In the genomic region with DNA sequence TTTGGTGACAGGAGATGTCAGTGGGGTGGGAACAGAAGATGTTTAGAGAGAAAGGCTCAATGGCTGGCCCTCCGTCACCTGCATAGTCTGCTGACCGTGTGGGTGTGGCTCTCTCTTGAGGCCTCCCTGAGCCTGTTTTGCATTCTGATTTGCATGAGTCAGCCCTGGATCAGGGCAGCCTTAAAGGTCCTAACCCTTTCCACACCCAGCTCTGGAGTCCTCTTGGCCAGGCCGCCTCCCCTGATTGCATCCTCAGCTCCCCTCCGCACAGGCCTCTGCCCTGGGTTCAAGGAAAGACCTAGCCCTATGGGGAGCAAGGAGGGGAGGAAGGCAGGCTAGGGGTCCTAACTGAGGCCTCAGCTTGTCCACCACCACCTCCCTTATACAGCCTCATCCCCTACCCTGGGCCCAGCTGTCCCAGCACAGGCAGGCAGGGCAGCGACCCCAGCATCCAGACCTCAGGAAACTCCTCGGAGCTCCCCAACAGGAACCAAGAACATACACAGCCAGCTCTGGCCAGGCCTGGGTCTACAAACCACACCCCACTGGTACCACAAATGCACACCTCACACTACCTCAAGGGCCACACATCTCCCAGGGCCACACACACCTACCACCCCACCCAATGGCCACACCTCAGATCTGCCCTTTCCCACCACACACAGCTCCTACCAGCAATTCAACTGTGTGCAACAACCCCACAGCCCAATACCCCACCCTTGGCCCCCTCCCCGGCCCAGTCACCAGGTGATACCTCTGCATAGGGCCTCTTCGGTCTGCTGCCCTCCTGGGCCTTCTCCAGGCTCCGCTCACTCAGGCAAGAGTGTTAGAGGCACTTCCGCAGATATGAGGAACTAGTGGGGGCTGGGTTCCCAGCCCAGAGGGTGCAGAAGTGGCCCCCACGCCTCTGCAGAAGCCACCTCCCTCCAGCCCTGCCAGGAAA, we compare ENCODE assay signal across 1 cellular context.
TF ChIP-seq lines count a peak whose summit lies in the region.

No MANE protein-coding gene starts in this region.

TF ChIP-seq in K562, 482 proteins besides CTCF, POLR2A, EP300 and RAD21 (continued from another document and continues in another):
- TF ChIP-seq ZBTB5 (IDR thresholded peaks at IDR 0.05) = no peak
- no peak for TF ChIP-seq ZBTB7A (IDR thresholded peaks at IDR 0.05; ENCODE audit: borderline replicate concordance, control insufficient read depth, low read depth, low read length)
- TF ChIP-seq MEIS2 (IDR thresholded peaks at IDR 0.05; ENCODE audit: partially characterized antibody) = no peak
- TF ChIP-seq ZBTB49 (CRISPR knock-in tag; IDR thresholded peaks at IDR 0.05; ENCODE audit: borderline replicate concordance) = no peak
- no peak for TF ChIP-seq SP2 (IDR thresholded peaks at IDR 0.05; ENCODE audit: extremely low read depth, low read depth, low read length, poor library complexity, severe bottlenecking)
- no peak for TF ChIP-seq CREM (IDR thresholded peaks at IDR 0.05; ENCODE audit: low read depth)
- TF ChIP-seq ELF4 (CRISPR knock-in tag; IDR thresholded peaks at IDR 0.05) = no peak
- TF ChIP-seq ZBTB33 (CRISPR knock-in tag; IDR thresholded peaks at IDR 0.05) = no peak
- TF ChIP-seq ZNF239 (CRISPR knock-in tag; IDR thresholded peaks at IDR 0.05) = no peak
- TF ChIP-seq RB1 (IDR thresholded peaks at IDR 0.05; ENCODE audit: low read depth) = no peak
- no peak for TF ChIP-seq SLC30A9 (CRISPR knock-in tag; IDR thresholded peaks at IDR 0.05)
- TF ChIP-seq ZNF764 (CRISPR knock-in tag; IDR thresholded peaks at IDR 0.05; ENCODE audit: low read depth) = no peak
- no peak for TF ChIP-seq HINFP (tag; conservative IDR thresholded peaks at IDR 0.05; ENCODE audit: low read depth)
- peak; percentile 55 for TF ChIP-seq FOSL1 (tag; conservative IDR thresholded peaks at IDR 0.05)
- no peak for TF ChIP-seq ZNF263 (CRISPR knock-in tag; IDR thresholded peaks at IDR 0.05; ENCODE audit: borderline replicate concordance)
- TF ChIP-seq MXI1 (IDR thresholded peaks at IDR 0.05; ENCODE audit: low read depth, low read length) = no peak
- TF ChIP-seq L3MBTL2 (IDR thresholded peaks at IDR 0.05) = 0 out of 2 replicates have a peak, but pooled peaks have one; percentile 10
- TF ChIP-seq PYGO2 (tag; IDR thresholded peaks at IDR 0.05) = no peak
- no peak for TF ChIP-seq ZNF766 (CRISPR knock-in tag; conservative IDR thresholded peaks at IDR 0.05)
- peak; percentile 21 to 37; a peak in 2 of 4 replicates for TF ChIP-seq NRF1 (conservative IDR thresholded peaks at IDR 0.05 in 1 of 2, IDR thresholded peaks at IDR 0.05 in 1 of 2)
- TF ChIP-seq DPF2 (IDR thresholded peaks at IDR 0.05) = no peak
- no peak for TF ChIP-seq ZNF583 (CRISPR knock-in tag; IDR thresholded peaks at IDR 0.05)
- no peak for TF ChIP-seq ZBTB43 (CRISPR knock-in tag; IDR thresholded peaks at IDR 0.05)
- TF ChIP-seq ZNF146 (CRISPR knock-in tag; IDR thresholded peaks at IDR 0.05; ENCODE audit: unreplicated experiment) = no peak
- TF ChIP-seq ZNF561 (CRISPR knock-in tag; conservative IDR thresholded peaks at IDR 0.05) = no peak
- TF ChIP-seq ZNF592 (IDR thresholded peaks at IDR 0.05) = 0 out of 2 replicates have a peak, but pooled peaks have one; percentile 5
- TF ChIP-seq, protein P1, sequence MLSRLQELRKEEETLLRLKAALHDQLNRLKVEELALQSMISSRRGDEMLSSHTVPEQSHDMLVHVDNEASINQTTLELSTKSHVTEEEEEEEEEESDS (CRISPR knock-in tag; IDR thresholded peaks at IDR 0.05) = no peak
- peak in 2 of 3 experiments; percentile 32 to 62 for TF ChIP-seq YY1 (IDR thresholded peaks at IDR 0.05; ENCODE audit: borderline replicate concordance in 1 of 3, control insufficient read depth in 1 of 3, extremely low read depth in 1 of 3, insufficient read depth in 3 of 3, insufficient read length in 1 of 3, insufficient replicate concordance in 2 of 3, low read depth in 1 of 3, low read length in 2 of 3)
- no peak for TF ChIP-seq ZNF174 (CRISPR knock-in tag; IDR thresholded peaks at IDR 0.05)
- no peak for TF ChIP-seq PTRF (tag; IDR thresholded peaks at IDR 0.05)
- TF ChIP-seq, protein P2, sequence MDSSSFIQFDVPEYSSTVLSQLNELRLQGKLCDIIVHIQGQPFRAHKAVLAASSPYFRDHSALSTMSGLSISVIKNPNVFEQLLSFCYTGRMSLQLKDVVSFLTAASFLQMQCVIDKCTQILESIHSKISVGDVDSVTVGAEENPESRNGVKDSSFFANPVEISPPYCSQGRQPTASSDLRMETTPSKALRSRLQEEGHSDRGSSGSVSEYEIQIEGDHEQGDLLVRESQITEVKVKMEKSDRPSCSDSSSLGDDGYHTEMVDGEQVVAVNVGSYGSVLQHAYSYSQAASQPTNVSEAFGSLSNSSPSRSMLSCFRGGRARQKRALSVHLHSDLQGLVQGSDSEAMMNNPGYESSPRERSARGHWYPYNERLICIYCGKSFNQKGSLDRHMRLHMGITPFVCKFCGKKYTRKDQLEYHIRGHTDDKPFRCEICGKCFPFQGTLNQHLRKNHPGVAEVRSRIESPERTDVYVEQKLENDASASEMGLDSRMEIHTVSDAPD (CRISPR knock-in tag; IDR thresholded peaks at IDR 0.05) = no peak
- TF ChIP-seq ZNF3 (CRISPR knock-in tag; IDR thresholded peaks at IDR 0.05) = no peak
- no peak for TF ChIP-seq DLX4 (CRISPR knock-in tag; IDR thresholded peaks at IDR 0.05)
- peak; percentile 61 for TF ChIP-seq JUND (IDR thresholded peaks at IDR 0.05; ENCODE audit: borderline replicate concordance, low read depth, low read length)
- no peak; the same call in 2 of the 3 replicates for TF ChIP-seq JUND (tag; IDR thresholded peaks at IDR 0.05; ENCODE audit: borderline replicate concordance, low read depth, low read length)
- TF ChIP-seq ZNF830 (CRISPR knock-in tag; IDR thresholded peaks at IDR 0.05) = no peak
- TF ChIP-seq MCM5 (IDR thresholded peaks at IDR 0.05; ENCODE audit: low read depth) = no peak
- TF ChIP-seq ZNF217 (CRISPR knock-in tag; IDR thresholded peaks at IDR 0.05) = no peak
- TF ChIP-seq ZNF280A (IDR thresholded peaks at IDR 0.05; ENCODE audit: low read depth, partially characterized antibody) = no peak
- TF ChIP-seq ATF1 (CRISPR knock-in tag; IDR thresholded peaks at IDR 0.05) = no peak
- TF ChIP-seq ATF1 (tag; IDR thresholded peaks at IDR 0.05) = no peak
- no peak for TF ChIP-seq ARID2 (IDR thresholded peaks at IDR 0.05)
- TF ChIP-seq POLR3A (IDR thresholded peaks at IDR 0.05; ENCODE audit: borderline replicate concordance, extremely low read depth, insufficient read depth, insufficient read length) = no peak
- no peak for TF ChIP-seq NBN (IDR thresholded peaks at IDR 0.05; ENCODE audit: low read depth)
- no peak for TF ChIP-seq NFXL1 (CRISPR knock-in tag; IDR thresholded peaks at IDR 0.05)
